39 cellular contexts compared by ENCODE assay signal in genomic region chr7:143074141-143074540, GRCh38. TPM values are rescaled to one million over a fixed set of nuclear protein-coding genes. Genes with fewer than 3 reads are reported as not detected.
"Had no signal": no experiment of that assay in that cellular context is flagged by ENCODE, and none has a peak within 500 bp of the region (broad histone marks: within the 10 kb centered on the region; RNA-seq: fewer than 3 reads in every experiment).

No MANE protein-coding gene starts in this region.

- H3K36me3 ChIP-seq: MG63 had no signal

- H3K4me2 ChIP-seq: KMS-11 had no signal

- H3K4me3 ChIP-seq: MG63 had no signal

- H3K27ac ChIP-seq: KMS-11 had no signal

- H3K9me3 ChIP-seq: MG63 had no signal

- H3K27me3 ChIP-seq: MG63 had no signal

- DNase-seq: Karpas-422, Kasumi-1, MG63, MM.1S, MV-4-11, NCI-H1048, NCI-H1092, NCI-H1092 treated with DMSO at 0.1 percent for 48 hours, NCI-H1105, NCI-H1105 treated with DMSO at 0.1 percent for 48 hours, NCI-H1417, NCI-H1417 treated with DMSO at 0.1 percent for 48 hours, NCI-H1436, NCI-H1436 treated with DMSO at 0.1 percent for 48 hours, NCI-H146, NCI-H1694, NCI-H1694 treated with DMSO at 0.1 percent for 48 hours, NCI-H187, NCI-H187 treated with DMSO at 0.1 percent for 48 hours, NCI-H1930, NCI-H2029, NCI-H2029 treated with DMSO at 0.1 percent for 48 hours, NCI-H2081, NCI-H2081 treated with DMSO at 0.1 percent for 48 hours, NCI-H2107, NCI-H2171, NCI-H2171 treated with DMSO at 0.1 percent for 48 hours, NCI-H2227 treated with DMSO at 0.1 percent for 48 hours, NCI-H226, NCI-H345, NCI-H446, NCI-H446 treated with DMSO at 0.1 percent for 48 hours, NCI-H510A, NCI-H510A treated with DMSO at 0.1 percent for 48 hours had no signal

RNA-seq across cellular contexts. Expression of gene OR6V1, which starts 22.0 kb away (rescaled TPM):
- total RNA-seq: LHCN-M2, M059J, MCF 10A, NCI-H460 had no signal

RNA-seq across cellular contexts. Expression of gene OR9A2, which starts 47.2 kb away (rescaled TPM):
- total RNA-seq: LHCN-M2, M059J, MCF 10A, NCI-H460 had no signal

RNA-seq across cellular contexts. Expression of gene PIP, which starts 57.7 kb away (rescaled TPM):
- total RNA-seq: M059J, MCF 10A, NCI-H460 had no signal
